In the genomic region with DNA sequence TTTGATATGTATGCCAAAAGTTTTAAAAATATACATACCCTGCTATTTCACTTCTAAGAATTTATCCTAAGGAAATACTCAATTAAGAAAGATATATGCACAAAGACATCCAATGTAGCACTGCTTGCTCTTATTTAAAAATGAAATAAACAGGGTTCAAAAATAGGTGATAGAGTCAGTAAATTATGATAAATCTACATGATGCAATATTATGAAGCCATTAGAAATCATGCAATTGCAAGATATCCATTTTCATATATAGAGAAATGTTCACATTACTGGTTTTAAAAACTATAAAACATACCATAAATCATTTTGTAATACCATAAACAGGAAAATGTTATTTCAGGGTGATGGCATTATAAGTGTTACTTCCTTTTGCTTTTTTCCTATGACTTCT, we compare ENCODE assay signal across 38 cellular contexts.
"Had no signal": no experiment of that assay in that cellular context is flagged by ENCODE, and none has a peak within 500 bp of the region (broad histone marks: within the 10 kb centered on the region; RNA-seq: fewer than 3 reads in every experiment).

No MANE protein-coding gene starts in this region.

- H3K36me3 ChIP-seq: adrenal gland, ascending aorta, cardiac muscle cell had no signal

- H3K4me3 Mint-ChIP-seq: activated B cell treated with CpG ODN at 0.5 μM for 24 hours; activated CD4-positive, alpha-beta memory T cell treated with anti-CD3 and anti-CD28 coated beads for 36 hours; activated CD4-positive, alpha-beta T cell treated with anti-CD3 and anti-CD28 coated beads, Interleukin-2, amount 10 ng/mL, durations not matched to agents 24 days and 14 days; activated CD8-positive, alpha-beta T cell treated with anti-CD3 and anti-CD28 coated beads for 36 hours; activated naive CD4-positive, alpha-beta T cell treated with anti-CD3 and anti-CD28 coated beads for 36 hours; activated naive CD8-positive, alpha-beta T cell treated with anti-CD3 and anti-CD28 coated beads for 36 hours; activated T-cell treated with anti-CD3 and anti-CD28 coated beads, Interleukin-2, amount 50 U/mL, for 4 hours; activated T-cell treated with anti-CD3 and anti-CD28 coated beads, Interleukin-2, amount 50 U/mL, for 72 hours; activated T-helper 1 cell treated with anti-CD3 and anti-CD28 coated beads, Interleukin-12 subunit alpha, Interleukin-12 subunit beta, Interleukin-2, Interleukin-4 antibody, amounts not matched to agents 30 ng/mL and 10 ng/mL and 1 ng/mL, durations not matched to agents 14 hours and 24 hours and 36 hours; activated T-helper 17 cell treated with anti-CD3 and anti-CD28 coated beads, Interleukin-2, amount 50 U/mL, for 72 hours; brain; central memory CD8-positive, alpha-beta T cell; T-helper 1 cell treated with Interleukin-12 subunit alpha and Interleukin-12 subunit beta and Interleukin-4 antibody, amounts not matched to agents 30 μg/mL and 1 μg/mL, for 36 hours; T-helper 2 cell treated with Interferon-gamma antibody and Interleukin-4, amounts not matched to agents 5 μg/mL and 100 μg/mL, for 36 hours had no signal

- DNase-seq: activated B cell treated with CpG ODN at 0.5 μM for 24 hours; activated CD4-positive, alpha-beta memory T cell treated with anti-CD3 and anti-CD28 coated beads for 36 hours; activated CD4-positive, alpha-beta T cell treated with anti-CD3 and anti-CD28 coated beads for 4 hours; activated CD4-positive, alpha-beta T cell treated with anti-CD3 and anti-CD28 coated beads, Interleukin-2, amount 10 ng/mL, durations not matched to agents 24 days and 14 days; activated CD4-positive, alpha-beta T cell treated with anti-CD3 and anti-CD28 coated beads, Interleukin-2, amount 50 U/mL, for 1 hour; activated CD4-positive, alpha-beta T cell treated with anti-CD3 and anti-CD28 coated beads, Interleukin-2, amount 50 U/mL, for 4 hours; activated CD4-positive, CD25-positive, alpha-beta regulatory T cell treated with anti-CD3 and anti-CD28 coated beads, Interleukin-2, amount 50 U/mL, for 72 hours; activated CD8-positive, alpha-beta memory T cell treated with anti-CD3 and anti-CD28 coated beads, Interleukin-2, amount 50 U/mL, for 4 hours; activated CD8-positive, alpha-beta T cell treated with anti-CD3 and anti-CD28 coated beads for 36 hours; activated effector memory CD4-positive, alpha-beta T cell treated with anti-CD3 and anti-CD28 coated beads, Interleukin-2, amount 50 U/mL, for 16 hours; activated gamma-delta T cell treated with Interleukin-2 at 50 U/mL for 16 hours; activated naive CD4-positive, alpha-beta T cell; activated naive CD4-positive, alpha-beta T cell treated with anti-CD3 and anti-CD28 coated beads for 36 hours; activated naive CD4-positive, alpha-beta T cell treated with anti-CD3 and anti-CD28 coated beads, Interleukin-2, amount 50 U/mL, for 16 hours; activated naive CD8-positive, alpha-beta T cell treated with anti-CD3 and anti-CD28 coated beads for 36 hours; activated T-cell treated with anti-CD3 and anti-CD28 coated beads for 4 hours; activated T-cell treated with anti-CD3 and anti-CD28 coated beads, Interleukin-2, amount 50 U/mL, for 1 hour; activated T-cell treated with anti-CD3 and anti-CD28 coated beads, Interleukin-2, amount 50 U/mL, for 4 hours; activated T-cell treated with anti-CD3 and anti-CD28 coated beads, Interleukin-2, amount 50 U/mL, for 72 hours; adrenal gland; amniotic stem cell; anterior cingulate cortex; caudate nucleus; cerebellar nuclear complex; T-helper 1 cell; T-helper 2 cell; T-helper 9 cell had no signal

- H3K27ac ChIP-seq: adrenal gland, ascending aorta, cardiac muscle cell, VCaP had no signal

- H3K9me3 Mint-ChIP-seq: activated B cell treated with CpG ODN at 0.5 μM for 24 hours; activated CD4-positive, alpha-beta memory T cell treated with anti-CD3 and anti-CD28 coated beads for 36 hours; activated CD4-positive, alpha-beta T cell treated with anti-CD3 and anti-CD28 coated beads, Interleukin-2, amount 10 ng/mL, durations not matched to agents 24 days and 14 days; activated CD8-positive, alpha-beta T cell treated with anti-CD3 and anti-CD28 coated beads for 36 hours; activated naive CD4-positive, alpha-beta T cell treated with anti-CD3 and anti-CD28 coated beads for 36 hours; activated naive CD4-positive, alpha-beta T cell treated with anti-CD3 and anti-CD28 coated beads, Interleukin-2, amount 50 U/mL, for 72 hours; activated naive CD8-positive, alpha-beta T cell treated with anti-CD3 and anti-CD28 coated beads for 36 hours; activated T-cell treated with anti-CD3 and anti-CD28 coated beads, Interleukin-2, amount 50 U/mL, for 4 hours; activated T-cell treated with anti-CD3 and anti-CD28 coated beads, Interleukin-2, amount 50 U/mL, for 72 hours; activated T-helper 1 cell treated with anti-CD3 and anti-CD28 coated beads, Interleukin-12 subunit alpha, Interleukin-12 subunit beta, Interleukin-2, Interleukin-4 antibody, amounts not matched to agents 30 ng/mL and 10 ng/mL and 1 ng/mL, durations not matched to agents 14 hours and 24 hours and 36 hours; activated T-helper 17 cell treated with anti-CD3 and anti-CD28 coated beads, Interleukin-2, amount 50 U/mL, for 72 hours; brain; central memory CD8-positive, alpha-beta T cell; T-helper 1 cell treated with Interleukin-12 subunit alpha and Interleukin-12 subunit beta and Interleukin-4 antibody, amounts not matched to agents 30 μg/mL and 1 μg/mL, for 36 hours; T-helper 2 cell treated with Interferon-gamma antibody and Interleukin-4, amounts not matched to agents 5 μg/mL and 100 μg/mL, for 36 hours had no signal

- H3K9me3 ChIP-seq: adrenal gland, ascending aorta had no signal

- H3K27me3 Mint-ChIP-seq: activated B cell treated with CpG ODN at 0.5 μM for 24 hours; activated CD4-positive, alpha-beta memory T cell treated with anti-CD3 and anti-CD28 coated beads for 36 hours; activated CD4-positive, alpha-beta T cell treated with anti-CD3 and anti-CD28 coated beads, Interleukin-2, amount 10 ng/mL, durations not matched to agents 24 days and 14 days; activated CD8-positive, alpha-beta T cell treated with anti-CD3 and anti-CD28 coated beads for 36 hours; activated naive CD8-positive, alpha-beta T cell treated with anti-CD3 and anti-CD28 coated beads for 36 hours; activated T-helper 17 cell treated with anti-CD3 and anti-CD28 coated beads, Interleukin-2, amount 50 U/mL, for 72 hours; brain; central memory CD8-positive, alpha-beta T cell had no signal

- H3K27ac Mint-ChIP-seq: activated B cell treated with CpG ODN at 0.5 μM for 24 hours; activated CD4-positive, alpha-beta memory T cell treated with anti-CD3 and anti-CD28 coated beads for 36 hours; activated CD4-positive, alpha-beta T cell treated with anti-CD3 and anti-CD28 coated beads, Interleukin-2, amount 10 ng/mL, durations not matched to agents 24 days and 14 days; activated CD8-positive, alpha-beta T cell treated with anti-CD3 and anti-CD28 coated beads for 36 hours; activated naive CD4-positive, alpha-beta T cell treated with anti-CD3 and anti-CD28 coated beads for 36 hours; activated naive CD4-positive, alpha-beta T cell treated with anti-CD3 and anti-CD28 coated beads, Interleukin-2, amount 50 U/mL, for 72 hours; activated naive CD8-positive, alpha-beta T cell treated with anti-CD3 and anti-CD28 coated beads for 36 hours; activated T-helper 1 cell treated with anti-CD3 and anti-CD28 coated beads, Interleukin-12 subunit alpha, Interleukin-12 subunit beta, Interleukin-2, Interleukin-4 antibody, amounts not matched to agents 30 ng/mL and 10 ng/mL and 1 ng/mL, durations not matched to agents 14 hours and 24 hours and 36 hours; activated T-helper 17 cell treated with anti-CD3 and anti-CD28 coated beads, Interleukin-2, amount 50 U/mL, for 72 hours; brain; T-helper 1 cell treated with Interleukin-12 subunit alpha and Interleukin-12 subunit beta and Interleukin-4 antibody, amounts not matched to agents 30 μg/mL and 1 μg/mL, for 36 hours; T-helper 2 cell treated with Interferon-gamma antibody and Interleukin-4, amounts not matched to agents 5 μg/mL and 100 μg/mL, for 36 hours had no signal

- FAIRE-seq: bronchial epithelial cell had no signal

- H3K27me3 ChIP-seq: adrenal gland, ascending aorta, cardiac muscle cell had no signal

- H3K4me3 ChIP-seq: adrenal gland, ascending aorta, cardiac muscle cell had no signal

- ATAC-seq: activated CD8-positive, alpha-beta T cell treated with anti-CD3 and anti-CD28 coated beads for 36 hours; activated naive CD4-positive, alpha-beta T cell treated with anti-CD3 and anti-CD28 coated beads, Interleukin-2, amount 50 U/mL, for 72 hours; activated T-cell treated with anti-CD3 and anti-CD28 coated beads, Interleukin-2, amount 50 U/mL, for 4 hours; activated T-cell treated with anti-CD3 and anti-CD28 coated beads, Interleukin-2, amount 50 U/mL, for 72 hours; activated T-helper 17 cell treated with anti-CD3 and anti-CD28 coated beads, Interleukin-2, amount 50 U/mL, for 72 hours had no signal
